ENCODE assay signal across 16 cellular contexts in genomic region chr10:32927750-32928149, GRCh38. TPM values are rescaled to one million over a fixed set of nuclear protein-coding genes. Genes with fewer than 3 reads are reported as not detected.
DNase-seq lines count a peak whose midpoint lies in the region; ATAC-seq, FAIRE-seq and TF ChIP-seq lines count a peak whose summit lies in the region.
"Had no signal": no experiment of that assay in that cellular context is flagged by ENCODE, and none has a peak within 500 bp of the region (broad histone marks: within the 10 kb centered on the region; RNA-seq: fewer than 3 reads in every experiment).

No MANE protein-coding gene starts in this region.

- H3K27ac ChIP-seq in Panc1 (ENCODE audit: low read length) (peak overlapping the region; percentile 86), parathyroid adenoma (peak overlapping the region; percentile 26)
- peak overlapping the region; percentile 16 for H3K27ac ChIP-seq in effector memory CD4-positive, alpha-beta T cell (ENCODE audit: insufficient read depth, low read length, poor library complexity, severe bottlenecking)
- H3K27ac ChIP-seq: BLaER1 treated with 17β-estradiol and CSF1 and Interleukin-3, amounts not matched to agents 10 nM and 100 nM had no signal

- FAIRE-seq in GM19239 (lab: Jason Lieb, UNC) (peak; percentile 37), RCC 7860 (lab: Jason Lieb, UNC) (no peak)
- FAIRE-seq: GM12878, GM18507 had no signal

- no TSS peak for BruUV-seq in Panc1 (replicated peaks; lab: Mats Ljungman, UMichigan)

- no peak for ATAC-seq in Panc1
- no peak for ATAC-seq in HG03571 (IDR thresholded peaks at IDR 0.05; ENCODE audit: unreplicated experiment)
- ATAC-seq: GM12878, HCT116 had no signal

- peaks cover 50% of the 10 kb centered on the region for H3K4me1 ChIP-seq in Panc1 (ENCODE audit: control insufficient read depth, insufficient read depth, low read length)
- H3K4me1 ChIP-seq in effector memory CD4-positive, alpha-beta T cell (ENCODE audit: control insufficient read depth, insufficient read depth, low read length, poor library complexity, severe bottlenecking): peaks cover 11% of the 10 kb centered on the region
- peaks cover 20% of the 10 kb centered on the region for H3K4me1 ChIP-seq in parathyroid adenoma
- H3K4me1 ChIP-seq: BLaER1 treated with 17β-estradiol and CSF1 and Interleukin-3, amounts not matched to agents 10 nM and 100 nM had no signal

- no peak overlapping the region for H3K9ac ChIP-seq in parathyroid adenoma
- H3K9ac ChIP-seq: BLaER1 treated with 17β-estradiol and CSF1 and Interleukin-3, amounts not matched to agents 10 nM and 100 nM had no signal

- no peak overlapping the region for H3K4me3 ChIP-seq in Panc1 (ENCODE audit: low read depth in 2 of 2, low read length in 2 of 2)
- no peak overlapping the region for H3K4me3 ChIP-seq in effector memory CD4-positive, alpha-beta T cell (ENCODE audit: insufficient read depth, low read depth, low read length, poor library complexity, severe bottlenecking)
- no peak overlapping the region for H3K4me3 ChIP-seq in parathyroid adenoma (ENCODE audit: low read depth, low read length)
- H3K4me3 ChIP-seq: BLaER1 treated with 17β-estradiol and CSF1 and Interleukin-3, amounts not matched to agents 10 nM and 100 nM; GM12878 had no signal

- no peak overlapping the region for H2AFZ ChIP-seq in parathyroid adenoma

- H3K9me3 ChIP-seq in Panc1 (ENCODE audit: control insufficient read depth, insufficient read depth, low read depth, low read length) (no peaks in the 10 kb centered on the region), parathyroid adenoma (ENCODE audit: control insufficient read depth, low read length) (no peaks in the 10 kb centered on the region)
- no peaks in the 10 kb centered on the region for H3K9me3 ChIP-seq in effector memory CD4-positive, alpha-beta T cell (ENCODE audit: control insufficient read depth, low read length)

- in situ Hi-C loops in Panc1 (cut with HindIII; ENCODE audit: low pct_unique_long_range_greater_than_20kb, low sequenced_read_pairs): no loop called here

- CTCF ChIA-PET in Panc1 (lab: Charles Lee): no interaction called here

- intact Hi-C loops in Panc1 (cut with micrococcal nuclease; ENCODE audit: unreplicated experiment): no loop called here

- DNase-seq in GM19239 (ENCODE audit: insufficient read length, low spot score) (no peak), Panc1 (ENCODE audit: low read depth, low spot score) (no peak), NCI-H2196 (lab: John Stamatoyannopoulos, UW; ENCODE audit: unreplicated experiment) (no peak), RCC 7860 (ENCODE audit: low spot score) (no peak), COLO829 (ENCODE audit: low spot score) (no peak)
- no peak for DNase-seq in effector memory CD4-positive, alpha-beta T cell
- DNase-seq: ACHN; CD4-positive, CD25-positive, alpha-beta regulatory T cell; DMS79; IMR-90 had no signal

- POLR2A ChIA-PET in Panc1 (lab: Charles Lee): no interaction called here

- H3K36me3 ChIP-seq in Panc1 (ENCODE audit: control insufficient read depth, insufficient read depth, low read length) (peaks cover 69% of the 10 kb centered on the region), parathyroid adenoma (ENCODE audit: control insufficient read depth, insufficient read depth, low read length) (no peaks in the 10 kb centered on the region)
- H3K36me3 ChIP-seq in effector memory CD4-positive, alpha-beta T cell (ENCODE audit: control insufficient read depth, insufficient read depth, low read length): peaks cover 63% of the 10 kb centered on the region

- H3K79me2 ChIP-seq in parathyroid adenoma: peaks cover 8% of the 10 kb centered on the region

- H3K4me2 ChIP-seq in parathyroid adenoma (ENCODE audit: low read length): no peak overlapping the region
- H3K4me2 ChIP-seq: BLaER1 treated with 17β-estradiol and CSF1 and Interleukin-3, amounts not matched to agents 10 nM and 100 nM had no signal

- H3K27me3 ChIP-seq in Panc1 (ENCODE audit: control insufficient read depth, insufficient read depth, low read length) (no peaks in the 10 kb centered on the region), parathyroid adenoma (ENCODE audit: control insufficient read depth, insufficient read depth, low read length) (no peaks in the 10 kb centered on the region)
- H3K27me3 ChIP-seq in effector memory CD4-positive, alpha-beta T cell (replicated peaks; ENCODE audit: control insufficient read depth, insufficient read depth, low read length, poor library complexity, severe bottlenecking): no peaks in the 10 kb centered on the region
- H3K27me3 ChIP-seq: BLaER1 treated with 17β-estradiol and CSF1 and Interleukin-3, amounts not matched to agents 10 nM and 100 nM had no signal

- no peak for TF ChIP-seq CTCF in Panc1 (IDR thresholded peaks at IDR 0.05)
- TF ChIP-seq CTCF in parathyroid adenoma (IDR thresholded peaks at IDR 0.05): no peak

RNA-seq across cellular contexts. Expression of gene ITGB1, which starts 30.3 kb away (rescaled TPM):
- 803 TPM for total RNA-seq in Panc1 (2021; ENCODE audit: unreplicated experiment)
- 484 TPM for polyA plus RNA-seq in Panc1 (2012; ENCODE audit: insufficient read length)

Comparison
In these comparisons a context has a peak if more than half of its experiments do, and no peak if none do; other contexts are left out.
1. H3K27ac ChIP-seq: peak in every context shown above with its lines; median percentile 86 in Panc1; 26 in parathyroid adenoma; 16 in effector memory CD4-positive, alpha-beta T cell.